19 cellular contexts compared by ENCODE assay signal in genomic region chr16:48906076-48906475, GRCh38.
DNase-seq lines count a peak whose midpoint lies in the region; ATAC-seq, FAIRE-seq and TF ChIP-seq lines count a peak whose summit lies in the region.
"Had no signal": no experiment of that assay in that cellular context is flagged by ENCODE, and none has a peak within 500 bp of the region (broad histone marks: within the 10 kb centered on the region; RNA-seq: fewer than 3 reads in every experiment).

No MANE protein-coding gene starts in this region.

- POLR2A ChIA-PET in H1 (lab: Charles Lee; ENCODE audit: partially characterized antibody): no interaction called here

- CTCF ChIA-PET in H1 (lab: Charles Lee; ENCODE audit: partially characterized antibody): interaction anchor here (0.8 to 2.3 kb wide), 3 partner anchors 12 to 443 kb away, joined by 3 to 8 read pairs (median 3); no protein-coding TSS in a partner anchor

- no peak overlapping the region for H2BK20ac ChIP-seq in H1 (ENCODE audit: low read length)

- no peak for TF ChIP-seq RAD21 in H1 (IDR thresholded peaks at IDR 0.05 in 1 of 2, conservative IDR thresholded peaks at IDR 0.05 in 1 of 2; ENCODE audit: low read depth in 2 of 2, low read length in 2 of 2)

- ATAC-seq in GM21360 (IDR thresholded peaks at IDR 0.05; ENCODE audit: unreplicated experiment) (no peak), GM21367 (IDR thresholded peaks at IDR 0.05; ENCODE audit: unreplicated experiment) (no peak)
- ATAC-seq: CD8-positive, alpha-beta T cell had no signal

- no peaks in the 10 kb centered on the region for H3K36me3 Mint-ChIP-seq in neural progenitor cell
- H3K36me3 Mint-ChIP-seq: CD14-positive monocyte; CD8-positive, alpha-beta T cell had no signal

- H3K27ac Mint-ChIP-seq in neural progenitor cell: peak overlapping the region; percentile 77
- H3K27ac Mint-ChIP-seq: CD14-positive monocyte; CD8-positive, alpha-beta T cell; H9 had no signal

- DNase-seq in NCI-H82 (lab: John Stamatoyannopoulos, UW) (peak; percentile 51), NCI-H82 treated with DMSO at 0.1 percent for 48 hours (lab: John Stamatoyannopoulos, UW; ENCODE audit: unreplicated experiment) (no peak), H1 (ENCODE audit: low read depth in 1 of 2, low spot score in 2 of 2) (no peak), neural progenitor cell (ENCODE audit: low spot score) (peak; percentile 74), MG63 (no peak)
- DNase-seq: CD8-positive, alpha-beta T cell; COR-L47; DMS153; DMS79 treated with DMSO at 0.1 percent for 48 hours; EL; GDM1; GM23248; H9; IMR-90 had no signal

- no peak overlapping the region for H3K4me3 ChIP-seq in H1 (ENCODE audit: extremely low read depth in 1 of 4, insufficient read depth in 2 of 4, low read depth in 3 of 4, low read length in 4 of 4)
- no peak overlapping the region for H3K4me3 ChIP-seq in neural progenitor cell
- no peak overlapping the region for H3K4me3 ChIP-seq in MG63
- H3K4me3 ChIP-seq: GM23248 had no signal

- no peak overlapping the region for H3K9ac ChIP-seq in H1 (replicated peaks in 1 of 4; ENCODE audit: extremely low read depth in 1 of 4, low read depth in 3 of 4, low read length in 3 of 4)
- H3K9ac ChIP-seq in neural progenitor cell: no peak overlapping the region
- H3K9ac ChIP-seq: GM23248 had no signal

- H2BK12ac ChIP-seq in H1 (ENCODE audit: low read depth, low read length): no peak overlapping the region

- H4K91ac ChIP-seq in H1 (replicated peaks; ENCODE audit: insufficient read length, low read length): no peak overlapping the region

- 0 out of 2 replicates have a peak overlapping the region, but pooled peaks have one; percentile 9 for H2BK15ac ChIP-seq in H1 (ENCODE audit: low read length)

- no peaks in the 10 kb centered on the region for H3K79me2 ChIP-seq in H1 (ENCODE audit: control insufficient read depth in 1 of 2, insufficient read depth in 2 of 2, low read length in 2 of 2)
- no peaks in the 10 kb centered on the region for H3K79me2 ChIP-seq in neural progenitor cell (ENCODE audit: low read depth)

- H3K4me2 ChIP-seq in H1 (ENCODE audit: insufficient read depth in 1 of 2, low read depth in 2 of 2, low read length in 2 of 2) (no peak overlapping the region), neural progenitor cell (peak overlapping the region; percentile 21)

- no peaks in the 10 kb centered on the region for H3K23me2 ChIP-seq in H1 (ENCODE audit: low read depth, low read length)

- H3K36me3 ChIP-seq in H1 (ENCODE audit: control insufficient read depth in 2 of 4, insufficient read depth in 4 of 4, low read length in 3 of 4): no peaks in the 10 kb centered on the region
- no peaks in the 10 kb centered on the region for H3K36me3 ChIP-seq in neural progenitor cell
- no peaks in the 10 kb centered on the region for H3K36me3 ChIP-seq in MG63

- peaks cover 69% of the 10 kb centered on the region for H3K4me1 Mint-ChIP-seq in neural progenitor cell
- H3K4me1 Mint-ChIP-seq: CD14-positive monocyte had no signal

- no peak overlapping the region for H4K5ac ChIP-seq in H1 (ENCODE audit: insufficient read length, low read depth, low read length)

- no peak overlapping the region for H3K4ac ChIP-seq in H1 (replicated peaks; ENCODE audit: insufficient read length, low read depth, low read length)

- TF ChIP-seq EP300 in H1 (IDR thresholded peaks at IDR 0.05; ENCODE audit: borderline replicate concordance in 1 of 2, low read depth in 2 of 2, low read length in 2 of 2): no peak

- TF ChIP-seq CTCF in H1 (IDR thresholded peaks at IDR 0.05; ENCODE audit: control extremely low read depth in 1 of 3, insufficient read depth in 1 of 3, low read depth in 1 of 3, low read length in 3 of 3): no peak
- TF ChIP-seq CTCF in neural progenitor cell (IDR thresholded peaks at IDR 0.05): no peak

- no peak overlapping the region for H3K14ac ChIP-seq in H1 (ENCODE audit: insufficient read length)

- H3K56ac ChIP-seq in H1 (replicated peaks; ENCODE audit: insufficient read length, low read depth, low read length): no peak overlapping the region

- H2BK5ac ChIP-seq in H1 (ENCODE audit: low read depth, low read length): no peak overlapping the region

- peaks cover 5% of the 10 kb centered on the region for H3K27me3 Mint-ChIP-seq in neural progenitor cell (ENCODE audit: insufficient read depth, low read depth)

- H3F3A ChIP-seq in neural progenitor cell (ENCODE audit: low read depth): peaks cover 18% of the 10 kb centered on the region

- H3K18ac ChIP-seq in H1 (ENCODE audit: extremely low read depth, low read length): no peak overlapping the region

- H4K20me1 ChIP-seq in H1 (replicated peaks in 1 of 2; ENCODE audit: control insufficient read depth in 1 of 2, insufficient read depth in 2 of 2, low read length in 2 of 2) (no peaks in the 10 kb centered on the region), neural progenitor cell (ENCODE audit: low read depth) (peaks cover 12% of the 10 kb centered on the region)

- WGBS in H1 (ENCODE audit: extremely low coverage in 1 of 2, insufficient coverage in 1 of 2, insufficient read length in 1 of 2, insufficient replicate concordance in 2 of 2, low coverage in 1 of 2, low lambda C conversion rate in 2 of 2, missing lambda C conversion rate in 1 of 2), 2 experiments: 89% methylated on average over 12 of the region's 12 CpGs; no CpG with 5 or more reads in 1 of the 2 experiments

- H3K27me3 ChIP-seq in H1 (replicated peaks in 1 of 4; ENCODE audit: control insufficient read depth in 3 of 4, extremely low read depth in 1 of 4, insufficient read depth in 3 of 4, low read length in 3 of 4): no peaks in the 10 kb centered on the region
- no peaks in the 10 kb centered on the region for H3K27me3 ChIP-seq in neural progenitor cell
- H3K27me3 ChIP-seq in MG63: no peaks in the 10 kb centered on the region

- no peaks in the 10 kb centered on the region for H3K79me1 ChIP-seq in H1 (ENCODE audit: low read depth, low read length)

- no peak overlapping the region for H2AK5ac ChIP-seq in H1 (ENCODE audit: low read depth, low read length)

- TF ChIP-seq POLR2A in H1 (IDR thresholded peaks at IDR 0.05; ENCODE audit: control extremely low read depth in 1 of 2, low read depth in 2 of 2, low read length in 2 of 2): no peak

- H3K23ac ChIP-seq in H1 (ENCODE audit: insufficient read length): no peak overlapping the region

- H3K4me1 ChIP-seq in H1 (replicated peaks in 1 of 4; ENCODE audit: control insufficient read depth in 3 of 4, insufficient read depth in 4 of 4, low read length in 3 of 4) (peaks cover 0 to 3% (median 1%) of the 10 kb centered on the region in 4 experiments; a peak in 2 of 7 replicates), neural progenitor cell (peaks cover 27% of the 10 kb centered on the region)

- H2BK120ac ChIP-seq in H1 (replicated peaks; ENCODE audit: low read depth, low read length): no peak overlapping the region

- H3K27ac ChIP-seq in H1 (ENCODE audit: low read depth, low read length): no peak overlapping the region
- H3K27ac ChIP-seq in neural progenitor cell: no peak overlapping the region
- H3K27ac ChIP-seq: 22Rv1, GM23248 had no signal

- peak overlapping the region; percentile 1 for H3K4me3 Mint-ChIP-seq in neural progenitor cell
- H3K4me3 Mint-ChIP-seq: CD14-positive monocyte; CD8-positive, alpha-beta T cell; H9 had no signal

- H3K9me3 ChIP-seq in H1 (ENCODE audit: insufficient read depth in 2 of 2, low read depth in 1 of 2, low read length in 1 of 2): no peaks in the 10 kb centered on the region
- H3K9me3 ChIP-seq in neural progenitor cell (ENCODE audit: low read depth): no peaks in the 10 kb centered on the region
- no peaks in the 10 kb centered on the region for H3K9me3 ChIP-seq in MG63

- H2AFZ ChIP-seq in H1 (ENCODE audit: low read length): no peak overlapping the region
- no peak overlapping the region for H2AFZ ChIP-seq in neural progenitor cell (replicated peaks)
- H2AFZ ChIP-seq: GM23248 had no signal

- FAIRE-seq in H1 (lab: Jason Lieb, UNC): no peak
- FAIRE-seq: D721Med had no signal

- no peaks in the 10 kb centered on the region for H3K9me3 Mint-ChIP-seq in neural progenitor cell
- H3K9me3 Mint-ChIP-seq: CD8-positive, alpha-beta T cell; H9 had no signal

- H4K8ac ChIP-seq in H1 (ENCODE audit: extremely low read depth, insufficient read depth, low read length): no peak overlapping the region

TF ChIP-seq in H1, 55 proteins besides CTCF, POLR2A, EP300 and RAD21:
- no peak for TF ChIP-seq KDM1A (IDR thresholded peaks at IDR 0.05; ENCODE audit: borderline replicate concordance, low read length)
- no peak for TF ChIP-seq SP4 (IDR thresholded peaks at IDR 0.05; ENCODE audit: low read length)
- TF ChIP-seq SUZ12 (IDR thresholded peaks at IDR 0.05; ENCODE audit: low read length): no peak
- TF ChIP-seq SP2 (IDR thresholded peaks at IDR 0.05; ENCODE audit: low read length): no peak
- TF ChIP-seq USF2 (IDR thresholded peaks at IDR 0.05; ENCODE audit: low read length): no peak

Comparison
In these comparisons a context has a peak if more than half of its experiments do, and no peak if none do; other contexts are left out.
1. DNase-seq: peak in NCI-H82 (single experiment) and neural progenitor cell (single experiment); none in NCI-H82 treated with DMSO at 0.1 percent for 48 hours (single experiment), H1 (0 of 2) and MG63 (single experiment).